8 cellular contexts compared by ENCODE assay signal in genomic region chr6:16683524-16684194, GRCh38.
DNase-seq lines count a peak whose midpoint lies in the region; ATAC-seq and FAIRE-seq lines count a peak whose summit lies in the region.

No MANE protein-coding gene starts in this region.

- H3K4me1 Mint-ChIP-seq in activated naive CD8-positive, alpha-beta T cell treated with anti-CD3 and anti-CD28 coated beads, Interleukin-2, amount 50 U/mL, for 24 hours, result peaks cover 87% of the 10 kb centered on the region

- FAIRE-seq in urothelium cell line (lab: Jason Lieb, UNC), result no peak

- DNase-seq in Right ventricle myocardium inferior (ENCODE audit: missing footprints) (no peak), cardiac septum (ENCODE audit: low spot score) (no peak), kidney tubule cell (ENCODE audit: low spot score) (peak; percentile 93), urothelium cell line (ENCODE audit: low spot score) (peak; percentile 64), Kasumi-1 (lab: John Stamatoyannopoulos, UW) (no peak)
- DNase-seq in activated naive CD8-positive, alpha-beta T cell treated with anti-CD3 and anti-CD28 coated beads, Interleukin-2, amount 50 U/mL, for 24 hours, result peak; percentile 42

- peak overlapping the region; percentile 95 for H3K27ac Mint-ChIP-seq in activated naive CD8-positive, alpha-beta T cell treated with anti-CD3 and anti-CD28 coated beads, Interleukin-2, amount 50 U/mL, for 24 hours

- peak overlapping the region; percentile 41 for H3K4me3 Mint-ChIP-seq in activated naive CD8-positive, alpha-beta T cell treated with anti-CD3 and anti-CD28 coated beads, Interleukin-2, amount 50 U/mL, for 24 hours

- peaks cover 3% of the 10 kb centered on the region for H3K9me3 Mint-ChIP-seq in activated naive CD8-positive, alpha-beta T cell treated with anti-CD3 and anti-CD28 coated beads, Interleukin-2, amount 50 U/mL, for 24 hours

- intact Hi-C loops in Right ventricle myocardium inferior (cut with DNase I), result no loop called here
- intact Hi-C loops in cardiac septum (cut with DNase I), result no loop called here

- peaks cover 15% of the 10 kb centered on the region for H3K36me3 Mint-ChIP-seq in activated naive CD8-positive, alpha-beta T cell treated with anti-CD3 and anti-CD28 coated beads, Interleukin-2, amount 50 U/mL, for 24 hours (ENCODE audit: low read depth)

- ATAC-seq in Right ventricle myocardium inferior (peak; percentile 71), HG02678 (IDR thresholded peaks at IDR 0.05; ENCODE audit: unreplicated experiment) (no peak), HG03565 (IDR thresholded peaks at IDR 0.05; ENCODE audit: unreplicated experiment) (no peak)
- ATAC-seq in activated naive CD8-positive, alpha-beta T cell treated with anti-CD3 and anti-CD28 coated beads, Interleukin-2, amount 50 U/mL, for 24 hours, result peak; percentile 58

- no peaks in the 10 kb centered on the region for H3K27me3 Mint-ChIP-seq in activated naive CD8-positive, alpha-beta T cell treated with anti-CD3 and anti-CD28 coated beads, Interleukin-2, amount 50 U/mL, for 24 hours

Comparison
In these comparisons a context has a peak if more than half of its experiments do, and no peak if none do; other contexts are left out.
1. ATAC-seq: peak in Right ventricle myocardium inferior (single experiment) and activated naive CD8-positive, alpha-beta T cell treated with anti-CD3 and anti-CD28 coated beads, Interleukin-2, amount 50 U/mL, for 24 hours (single experiment); none in HG02678 (single experiment) and HG03565 (single experiment).
2. DNase-seq: peak in activated naive CD8-positive, alpha-beta T cell treated with anti-CD3 and anti-CD28 coated beads, Interleukin-2, amount 50 U/mL, for 24 hours (single experiment), kidney tubule cell (single experiment) and urothelium cell line (single experiment); none in Right ventricle myocardium inferior (single experiment), cardiac septum (single experiment) and Kasumi-1 (0 of 2).